Comparison of ENCODE assay signal across 1 cellular context in the genomic region with DNA sequence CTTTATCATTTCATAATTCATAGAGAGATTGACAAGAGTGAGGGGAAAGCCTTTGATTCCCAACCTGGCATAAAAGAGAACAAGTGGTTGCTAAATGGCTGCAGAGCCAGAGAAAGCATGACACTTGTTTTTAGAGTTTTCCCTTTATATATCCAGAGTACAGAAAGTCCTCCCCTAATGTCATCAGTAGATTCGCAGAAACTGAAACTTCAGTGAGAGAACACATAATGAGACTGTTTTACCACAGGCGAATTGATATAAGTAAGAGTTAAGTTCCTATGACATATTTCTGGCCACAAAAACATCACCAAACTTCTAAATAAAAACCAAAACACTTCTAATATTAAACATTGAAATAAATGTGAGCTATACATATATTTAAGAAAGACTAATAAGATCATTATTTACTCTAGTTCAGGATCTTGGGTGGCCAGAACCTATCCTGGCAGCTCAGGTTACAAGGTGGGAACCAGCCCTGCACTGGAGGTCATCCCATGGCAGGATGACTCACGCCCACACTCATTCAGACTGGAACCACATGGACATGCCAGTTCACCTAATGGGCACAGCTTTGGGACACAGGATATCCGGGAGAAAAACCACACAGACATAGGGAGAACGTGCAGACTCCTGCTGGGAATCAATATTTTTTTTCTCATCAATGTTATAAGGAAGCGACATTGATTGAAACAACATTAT.
TF ChIP-seq lines count a peak whose summit lies in the region.

No MANE protein-coding gene starts in this region.

TF ChIP-seq in HepG2, 621 proteins besides CTCF, POLR2A, EP300 and RAD21 (continued from another document):
- TF ChIP-seq CERS6 (CRISPR knock-in tag; IDR thresholded peaks at IDR 0.05), result no peak
- TF ChIP-seq SKI (IDR thresholded peaks at IDR 0.05; ENCODE audit: partially characterized antibody), result no peak
- no peak for TF ChIP-seq ZKSCAN5 (CRISPR knock-in tag; IDR thresholded peaks at IDR 0.05)
- no peak for TF ChIP-seq ZNF317 (CRISPR knock-in tag; IDR thresholded peaks at IDR 0.05)
- no peak for TF ChIP-seq PHF8 (CRISPR knock-in tag; IDR thresholded peaks at IDR 0.05)
- no peak for TF ChIP-seq FOXJ3 (CRISPR knock-in tag; IDR thresholded peaks at IDR 0.05; ENCODE audit: borderline replicate concordance)
